ENCODE assay signal across 14 cellular contexts in the genomic region with DNA sequence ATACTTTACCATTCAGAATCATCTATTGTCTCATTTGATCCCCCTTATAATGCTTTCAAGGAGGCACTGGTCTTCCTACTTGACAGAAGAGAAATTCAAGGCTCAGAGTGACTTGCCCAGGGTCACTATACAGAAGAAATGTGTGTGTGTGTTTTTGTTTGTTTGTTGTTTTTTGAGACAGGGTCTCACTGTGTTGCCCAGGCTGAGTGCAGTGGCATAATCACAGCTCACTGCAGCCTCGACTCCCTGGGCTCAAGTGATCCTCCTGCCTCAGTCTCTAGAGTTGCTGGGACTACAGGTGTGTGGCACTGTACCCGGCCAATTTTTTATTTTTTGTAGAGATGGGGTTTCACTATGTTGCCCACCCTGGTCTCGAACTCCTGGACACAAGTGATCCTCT. TPM values are rescaled to one million over a fixed set of nuclear protein-coding genes. Genes with fewer than 3 reads are reported as not detected.
DNase-seq lines count a peak whose midpoint lies in the region; ATAC-seq and TF ChIP-seq lines count a peak whose summit lies in the region.
"Had no signal": no experiment of that assay in that cellular context is flagged by ENCODE, and none has a peak within 500 bp of the region (broad histone marks: within the 10 kb centered on the region; RNA-seq: fewer than 3 reads in every experiment).

No MANE protein-coding gene starts in this region.

- H3K36me3 ChIP-seq in GM23338 (ENCODE audit: insufficient read depth) (no peaks in the 10 kb centered on the region), upper lobe of right lung (no peaks in the 10 kb centered on the region), smooth muscle cell (ENCODE audit: low read depth) (no peaks in the 10 kb centered on the region)

- WGBS in smooth muscle cell (ENCODE audit: low lambda C conversion rate): 95% methylated on average over 3 of the region's 3 CpGs

- H3K79me2 ChIP-seq in GM23338 (replicated peaks; ENCODE audit: insufficient read depth): no peaks in the 10 kb centered on the region
- H3K79me2 ChIP-seq in smooth muscle cell (ENCODE audit: low read depth): no peaks in the 10 kb centered on the region

- TF ChIP-seq CTCF in GM23338 (conservative IDR thresholded peaks at IDR 0.05; ENCODE audit: low read depth in 2 of 2): no peak
- no peak for TF ChIP-seq CTCF in VCaP (conservative IDR thresholded peaks at IDR 0.05)
- no peak for TF ChIP-seq CTCF in neural crest cell (conservative IDR thresholded peaks at IDR 0.05)
- no peak for TF ChIP-seq CTCF in upper lobe of right lung (IDR thresholded peaks at IDR 0.05)
- no peak for TF ChIP-seq CTCF in smooth muscle cell (IDR thresholded peaks at IDR 0.05; ENCODE audit: borderline replicate concordance, insufficient read depth, poor library complexity, severe bottlenecking)

- H3K36me3 Mint-ChIP-seq in GM23338 (ENCODE audit: low read depth) (no peaks in the 10 kb centered on the region; the same call in 2 of the 3 replicates), neural crest cell (ENCODE audit: low read depth) (no peaks in the 10 kb centered on the region)
- H3K36me3 Mint-ChIP-seq: CD4-positive, CD25-positive, alpha-beta regulatory T cell had no signal

- H3K9me3 ChIP-seq in upper lobe of right lung: no peaks in the 10 kb centered on the region
- H3K9me3 ChIP-seq in smooth muscle cell (replicated peaks; ENCODE audit: low read depth): no peaks in the 10 kb centered on the region

- H3F3A ChIP-seq in GM23338 (replicated peaks; ENCODE audit: low read depth) (0 out of 2 replicates have a peak, but pooled peaks cover 7% of the 10 kb centered on the region), smooth muscle cell (ENCODE audit: low read depth) (no peaks in the 10 kb centered on the region)

- H3K4me3 Mint-ChIP-seq in GM23338 (no peak overlapping the region), neural crest cell (no peak overlapping the region)
- H3K4me3 Mint-ChIP-seq: CD4-positive, CD25-positive, alpha-beta regulatory T cell had no signal

- H3K27me3 ChIP-seq in GM23338 (ENCODE audit: insufficient read depth) (no peaks in the 10 kb centered on the region), upper lobe of right lung (no peaks in the 10 kb centered on the region), smooth muscle cell (ENCODE audit: low read depth) (no peaks in the 10 kb centered on the region)

- H4K20me1 ChIP-seq in GM23338 (replicated peaks; ENCODE audit: insufficient read depth) (no peaks in the 10 kb centered on the region), smooth muscle cell (ENCODE audit: low read depth) (no peaks in the 10 kb centered on the region)

- H3K4me1 Mint-ChIP-seq in GM23338: peaks cover 53% of the 10 kb centered on the region
- H3K4me1 Mint-ChIP-seq in neural crest cell: peaks cover 48% of the 10 kb centered on the region

- H3K9me3 Mint-ChIP-seq in GM23338 (0 out of 3 replicates have a peak, but pooled peaks cover 4% of the 10 kb centered on the region), neural crest cell (no peaks in the 10 kb centered on the region)

- H3K4me1 ChIP-seq in GM23338 (ENCODE audit: insufficient read depth) (peaks cover 49% of the 10 kb centered on the region), upper lobe of right lung (peaks cover 42% of the 10 kb centered on the region), smooth muscle cell (ENCODE audit: low read depth) (peaks cover 7% of the 10 kb centered on the region)

- ATAC-seq in GM23338: no peak
- no peak for ATAC-seq in upper lobe of right lung
- no peak for ATAC-seq in GM19351 (IDR thresholded peaks at IDR 0.05; ENCODE audit: unreplicated experiment)

- no peak overlapping the region for H3K27ac ChIP-seq in GM23338 (ENCODE audit: low read depth)
- peak overlapping the region; percentile 100 for H3K27ac ChIP-seq in VCaP
- peak overlapping the region; percentile 36 for H3K27ac ChIP-seq in upper lobe of right lung
- no peak overlapping the region for H3K27ac ChIP-seq in smooth muscle cell (ENCODE audit: low read depth)

- intact Hi-C loops in upper lobe of right lung (cut with DNase I): no loop called here

- H3K27me3 Mint-ChIP-seq in GM23338 (ENCODE audit: insufficient read depth, low read depth, poor library complexity) (peaks cover 16% of the 10 kb centered on the region), neural crest cell (ENCODE audit: low read depth) (no peaks in the 10 kb centered on the region)

- no peak for DNase-seq in GM23338 (ENCODE audit: low spot score)
- no peak for DNase-seq in neural crest cell (ENCODE audit: low read depth, low spot score)
- no peak for DNase-seq in upper lobe of right lung
- no peak for DNase-seq in foreskin melanocyte
- DNase-seq in smooth muscle cell (lab: John Stamatoyannopoulos, UW; ENCODE audit: unreplicated experiment): no peak
- DNase-seq: CD4-positive, CD25-positive, alpha-beta regulatory T cell; DMS79 treated with DMSO at 0.1 percent for 48 hours; NCI-H1417; NCI-H1930; NCI-H2171 treated with DMSO at 0.1 percent for 48 hours; NCI-H82; SHP77 had no signal

- H2AFZ ChIP-seq in GM23338 (0 out of 2 replicates have a peak overlapping the region, but pooled peaks have one; percentile 23), smooth muscle cell (ENCODE audit: low read depth) (no peak overlapping the region)

- H3K4me2 ChIP-seq in GM23338 (0 out of 2 replicates have a peak overlapping the region, but pooled peaks have one; percentile 32), smooth muscle cell (no peak overlapping the region)

- H3K4me3 ChIP-seq in GM23338 (no peak overlapping the region), upper lobe of right lung (no peak overlapping the region), smooth muscle cell (no peak overlapping the region)

- H3K27ac Mint-ChIP-seq in GM23338 (no peak overlapping the region), neural crest cell (ENCODE audit: unreplicated experiment) (peak overlapping the region; percentile 78)

- H3K9ac ChIP-seq in smooth muscle cell (ENCODE audit: low read depth): no peak overlapping the region

- H3K9me2 ChIP-seq in GM23338 (ENCODE audit: insufficient read depth): no peaks in the 10 kb centered on the region

TF ChIP-seq in GM23338, 12 proteins besides CTCF, POLR2A, EP300 and RAD21 (continues in another document):
- TF ChIP-seq EZH2phosphoT487 (IDR thresholded peaks at IDR 0.05; ENCODE audit: unreplicated experiment): no peak
- no peak for TF ChIP-seq EZH2 (IDR thresholded peaks at IDR 0.05; ENCODE audit: low read depth, unreplicated experiment)
- TF ChIP-seq, protein P1, sequence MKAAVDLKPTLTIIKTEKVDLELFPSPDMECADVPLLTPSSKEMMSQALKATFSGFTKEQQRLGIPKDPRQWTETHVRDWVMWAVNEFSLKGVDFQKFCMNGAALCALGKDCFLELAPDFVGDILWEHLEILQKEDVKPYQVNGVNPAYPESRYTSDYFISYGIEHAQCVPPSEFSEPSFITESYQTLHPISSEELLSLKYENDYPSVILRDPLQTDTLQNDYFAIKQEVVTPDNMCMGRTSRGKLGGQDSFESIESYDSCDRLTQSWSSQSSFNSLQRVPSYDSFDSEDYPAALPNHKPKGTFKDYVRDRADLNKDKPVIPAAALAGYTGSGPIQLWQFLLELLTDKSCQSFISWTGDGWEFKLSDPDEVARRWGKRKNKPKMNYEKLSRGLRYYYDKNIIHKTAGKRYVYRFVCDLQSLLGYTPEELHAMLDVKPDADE (IDR thresholded peaks at IDR 0.05): no peak

RNA-seq across cellular contexts. Expression of gene IRF2BPL, which starts 22.9 kb away (rescaled TPM):
- total RNA-seq in GM23338 (2014; rRNA removed; shearing (Covaris generic)): 97.8 and 119 TPM in 2 replicates
- polyA plus RNA-seq in GM23338 (2016; fragmentation: Nextera tagmentation; extraction: Ambion mirVana) (11.2 and 13.2 TPM in 2 replicates), smooth muscle cell (58.0 and 66.3 TPM in 2 replicates)
- total RNA-seq in neural crest cell (42.6 and 43.6 TPM in 2 replicates), upper lobe of right lung (50.6 TPM), smooth muscle cell (33.2 and 33.9 TPM in 2 replicates)

Comparison
In these comparisons a context has a peak if more than half of its experiments do, and no peak if none do; other contexts are left out.
1. H3K27ac ChIP-seq: peak in VCaP (single experiment) and upper lobe of right lung (single experiment); none in GM23338 (single experiment) and smooth muscle cell (single experiment).